In the genomic region with DNA sequence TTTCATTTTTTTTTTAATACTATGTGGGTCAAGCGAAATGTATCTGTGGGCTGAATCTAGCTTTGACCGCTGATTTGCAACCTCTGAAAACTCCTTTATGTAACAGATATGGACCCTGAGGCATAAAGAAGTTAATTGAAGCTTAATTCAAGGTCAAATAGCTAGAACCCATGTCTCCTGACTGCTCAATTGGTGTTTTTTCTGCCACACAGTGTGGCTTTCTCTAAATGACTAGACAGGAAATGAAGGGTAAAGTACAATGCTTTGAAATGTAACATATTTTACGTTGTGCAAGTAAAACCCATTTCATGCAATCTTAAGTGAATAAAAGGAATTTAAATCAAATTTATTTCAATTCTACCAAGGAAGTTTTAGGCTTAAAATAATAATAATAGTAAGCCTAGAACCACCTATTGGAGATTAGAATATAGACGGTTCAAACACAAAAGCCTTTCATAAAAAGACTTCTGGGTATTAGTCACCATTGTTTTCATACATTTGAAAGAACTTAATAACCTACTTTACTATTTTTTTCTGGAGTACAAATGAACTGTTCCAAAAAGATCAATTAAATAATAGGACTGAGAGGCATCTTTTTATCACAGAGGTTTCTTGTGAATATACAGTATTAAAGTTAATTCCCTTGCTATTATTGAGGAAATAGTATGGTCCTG, we compare ENCODE assay signal across 20 cellular contexts.
DNase-seq lines count a peak whose midpoint lies in the region; ATAC-seq and TF ChIP-seq lines count a peak whose summit lies in the region.
"Had no signal": no experiment of that assay in that cellular context is flagged by ENCODE, and none has a peak within 500 bp of the region (broad histone marks: within the 10 kb centered on the region; RNA-seq: fewer than 3 reads in every experiment).

No MANE protein-coding gene starts in this region.

- peak; percentile 94 for ATAC-seq in GM18868 (IDR thresholded peaks at IDR 0.05; ENCODE audit: unreplicated experiment)
- ATAC-seq in GM21619 (IDR thresholded peaks at IDR 0.05; ENCODE audit: unreplicated experiment) = peak; percentile 50
- peak; percentile 45 for ATAC-seq in HG03175 (IDR thresholded peaks at IDR 0.05; ENCODE audit: unreplicated experiment)
- ATAC-seq in GM21367 (IDR thresholded peaks at IDR 0.05; ENCODE audit: unreplicated experiment) = no peak
- ATAC-seq: esophagus mucosa, HepG2 had no signal

- no peak for TF ChIP-seq CTCF in WERI-Rb-1 (IDR thresholded peaks at IDR 0.05; ENCODE audit: low read depth, low read length)

- DNase-seq in SK-N-MC (ENCODE audit: low read depth, low spot score) (peak; percentile 34), WERI-Rb-1 (no peak), NCI-H146 treated with DMSO at 0.1 percent for 48 hours (lab: John Stamatoyannopoulos, UW; ENCODE audit: unreplicated experiment) (no peak)
- DNase-seq in activated naive CD4-positive, alpha-beta T cell (lab: John Stamatoyannopoulos, UW) = no peak
- DNase-seq: activated CD4-positive, alpha-beta T cell treated with anti-CD3 and anti-CD28 coated beads, Interleukin-2, amount 50 U/mL, for 4 hours; activated naive CD4-positive, alpha-beta T cell treated with Interleukin-2 at 50 U/mL for 16 hours; activated T-cell treated with anti-CD3 and anti-CD28 coated beads for 4 hours; aorta; DND-41; effector CD4-positive, alpha-beta T cell; HFFc6; left ventricle myocardium inferior; NCI-H146; spleen had no signal

- H3K9me3 ChIP-seq in SK-N-MC (ENCODE audit: low read depth, low read length) = no peaks in the 10 kb centered on the region
- no peaks in the 10 kb centered on the region for H3K9me3 ChIP-seq in WERI-Rb-1 (ENCODE audit: severe bottlenecking)
- H3K9me3 ChIP-seq: left ventricle myocardium inferior, spleen had no signal

- H3K9ac ChIP-seq in SK-N-MC (ENCODE audit: insufficient read length) = no peak overlapping the region

- H3K4me3 ChIP-seq in SK-N-MC = no peak overlapping the region
- no peak overlapping the region for H3K4me3 ChIP-seq in WERI-Rb-1 (ENCODE audit: low read depth, low read length)
- H3K4me3 ChIP-seq: left ventricle myocardium inferior, spleen had no signal

- H3K27ac ChIP-seq in SK-N-MC = no peak overlapping the region
- no peak overlapping the region for H3K27ac ChIP-seq in WERI-Rb-1
- H3K27ac ChIP-seq: left ventricle myocardium inferior, spleen had no signal

- no peaks in the 10 kb centered on the region for H3K27me3 ChIP-seq in WERI-Rb-1 (ENCODE audit: insufficient read depth, low read depth, severe bottlenecking)
- H3K27me3 ChIP-seq: spleen had no signal

- H3K36me3 ChIP-seq in SK-N-MC (ENCODE audit: insufficient read depth, low read length) (no peaks in the 10 kb centered on the region), WERI-Rb-1 (no peaks in the 10 kb centered on the region)
- H3K36me3 ChIP-seq: left ventricle myocardium inferior, spleen had no signal
